ENCODE assay signal across 14 cellular contexts in genomic region chr15:92751528-92751927, GRCh38.
"Had no signal": no experiment of that assay in that cellular context is flagged by ENCODE, and none has a peak within 500 bp of the region (broad histone marks: within the 10 kb centered on the region; RNA-seq: fewer than 3 reads in every experiment).

No MANE protein-coding gene starts in this region.

- H3K27me3 ChIP-seq: ascending aorta, cardiac muscle cell, dorsolateral prefrontal cortex, suprapubic skin, upper lobe of right lung had no signal

- H3K9me3 ChIP-seq: ascending aorta, suprapubic skin, upper lobe of right lung had no signal

- H3K4me1 Mint-ChIP-seq: activated naive CD4-positive, alpha-beta T cell treated with anti-CD3 and anti-CD28 coated beads, Interleukin-2, amount 10 ng/mL, durations not matched to agents 7 days and 5 days; endodermal cell; nephron progenitor cell had no signal

- H3K4me3 ChIP-seq: ascending aorta, cardiac muscle cell, dorsolateral prefrontal cortex, suprapubic skin, upper lobe of right lung had no signal

- H3K4me1 ChIP-seq: ascending aorta, suprapubic skin, upper lobe of right lung had no signal

- H3K27ac ChIP-seq: ascending aorta, cardiac muscle cell, dorsolateral prefrontal cortex, suprapubic skin, upper lobe of right lung had no signal

- H3K27ac Mint-ChIP-seq: activated naive CD4-positive, alpha-beta T cell treated with anti-CD3 and anti-CD28 coated beads, Interleukin-2, amount 10 ng/mL, durations not matched to agents 7 days and 5 days; endodermal cell; nephron progenitor cell had no signal

- ATAC-seq: sciatic nerve; stimulated activated naive CD8-positive, alpha-beta T cell treated with anti-CD3 and anti-CD28 coated beads, Interleukin-15, Interleukin-2, amounts not matched to agents 100 U/mL and 50 U/mL, for 24 hours; upper lobe of right lung had no signal

- DNase-seq: activated CD4-positive, alpha-beta T cell treated with anti-CD3 and anti-CD28 coated beads, Interleukin-2, amount 50 U/mL, for 48 hours; activated CD4-positive, CD25-positive, alpha-beta regulatory T cell treated with anti-CD3 and anti-CD28 coated beads, Interleukin-2, amount 50 U/mL, for 72 hours; activated naive CD4-positive, alpha-beta T cell treated with anti-CD3 and anti-CD28 coated beads, Interleukin-2, amount 10 ng/mL, durations not matched to agents 7 days and 5 days; dorsolateral prefrontal cortex; endodermal cell; hypothalamus; kidney; nephron progenitor cell; stimulated activated naive CD8-positive, alpha-beta T cell treated with anti-CD3 and anti-CD28 coated beads, Interleukin-15, Interleukin-2, amounts not matched to agents 100 U/mL and 50 U/mL, for 24 hours; upper lobe of right lung had no signal

- H3K4me3 Mint-ChIP-seq: activated naive CD4-positive, alpha-beta T cell treated with anti-CD3 and anti-CD28 coated beads, Interleukin-2, amount 10 ng/mL, durations not matched to agents 7 days and 5 days; endodermal cell; nephron progenitor cell had no signal

- H3K9me3 Mint-ChIP-seq: activated naive CD4-positive, alpha-beta T cell treated with anti-CD3 and anti-CD28 coated beads, Interleukin-2, amount 10 ng/mL, durations not matched to agents 7 days and 5 days; endodermal cell had no signal

- H3K36me3 Mint-ChIP-seq: activated naive CD4-positive, alpha-beta T cell treated with anti-CD3 and anti-CD28 coated beads, Interleukin-2, amount 10 ng/mL, durations not matched to agents 7 days and 5 days had no signal

- H3K36me3 ChIP-seq: ascending aorta, cardiac muscle cell, suprapubic skin, upper lobe of right lung had no signal
